1 cellular context compared by ENCODE assay signal in the genomic region with DNA sequence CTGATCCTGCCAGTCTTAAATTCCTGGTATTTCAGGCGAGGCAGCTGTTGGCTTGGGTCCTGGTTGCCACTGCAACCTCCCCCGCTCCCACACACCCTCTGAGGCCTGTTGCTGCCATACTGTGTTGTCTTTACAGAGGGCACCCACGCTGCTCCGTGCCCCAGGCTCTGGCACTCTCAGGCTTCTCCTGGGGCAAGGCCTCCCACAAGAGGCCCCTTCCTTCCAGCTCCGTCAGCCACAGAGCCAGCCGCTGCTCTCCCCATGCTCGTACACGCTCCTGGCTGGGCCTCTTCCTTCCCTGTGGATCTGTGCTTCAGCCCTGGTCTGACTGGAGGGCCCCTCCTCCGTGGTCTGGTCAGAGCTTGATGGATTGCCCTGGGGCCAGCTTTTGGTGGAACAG.
TF ChIP-seq lines count a peak whose summit lies in the region.

No MANE protein-coding gene starts in this region.

TF ChIP-seq in HepG2, 621 proteins besides CTCF, POLR2A, EP300 and RAD21 (continued from another document):
- TF ChIP-seq, protein P1, sequence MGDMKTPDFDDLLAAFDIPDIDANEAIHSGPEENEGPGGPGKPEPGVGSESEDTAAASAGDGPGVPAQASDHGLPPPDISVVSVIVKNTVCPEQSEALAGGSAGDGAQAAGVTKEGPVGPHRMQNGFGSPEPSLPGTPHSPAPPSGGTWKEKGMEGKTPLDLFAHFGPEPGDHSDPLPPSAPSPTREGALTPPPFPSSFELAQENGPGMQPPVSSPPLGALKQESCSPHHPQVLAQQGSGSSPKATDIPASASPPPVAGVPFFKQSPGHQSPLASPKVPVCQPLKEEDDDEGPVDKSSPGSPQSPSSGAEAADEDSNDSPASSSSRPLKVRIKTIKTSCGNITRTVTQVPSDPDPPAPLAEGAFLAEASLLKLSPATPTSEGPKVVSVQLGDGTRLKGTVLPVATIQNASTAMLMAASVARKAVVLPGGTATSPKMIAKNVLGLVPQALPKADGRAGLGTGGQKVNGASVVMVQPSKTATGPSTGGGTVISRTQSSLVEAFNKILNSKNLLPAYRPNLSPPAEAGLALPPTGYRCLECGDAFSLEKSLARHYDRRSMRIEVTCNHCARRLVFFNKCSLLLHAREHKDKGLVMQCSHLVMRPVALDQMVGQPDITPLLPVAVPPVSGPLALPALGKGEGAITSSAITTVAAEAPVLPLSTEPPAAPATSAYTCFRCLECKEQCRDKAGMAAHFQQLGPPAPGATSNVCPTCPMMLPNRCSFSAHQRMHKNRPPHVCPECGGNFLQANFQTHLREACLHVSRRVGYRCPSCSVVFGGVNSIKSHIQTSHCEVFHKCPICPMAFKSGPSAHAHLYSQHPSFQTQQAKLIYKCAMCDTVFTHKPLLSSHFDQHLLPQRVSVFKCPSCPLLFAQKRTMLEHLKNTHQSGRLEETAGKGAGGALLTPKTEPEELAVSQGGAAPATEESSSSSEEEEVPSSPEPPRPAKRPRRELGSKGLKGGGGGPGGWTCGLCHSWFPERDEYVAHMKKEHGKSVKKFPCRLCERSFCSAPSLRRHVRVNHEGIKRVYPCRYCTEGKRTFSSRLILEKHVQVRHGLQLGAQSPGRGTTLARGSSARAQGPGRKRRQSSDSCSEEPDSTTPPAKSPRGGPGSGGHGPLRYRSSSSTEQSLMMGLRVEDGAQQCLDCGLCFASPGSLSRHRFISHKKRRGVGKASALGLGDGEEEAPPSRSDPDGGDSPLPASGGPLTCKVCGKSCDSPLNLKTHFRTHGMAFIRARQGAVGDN (CRISPR knock-in tag; IDR thresholded peaks at IDR 0.05) = peak; percentile 91
- TF ChIP-seq SALL1 (CRISPR knock-in tag; IDR thresholded peaks at IDR 0.05) (peak; percentile 19; the same call in 1 of the 2 replicates), RORA (CRISPR knock-in tag; IDR thresholded peaks at IDR 0.05) (no peak), ZBTB38 (CRISPR knock-in tag; IDR thresholded peaks at IDR 0.05) (peak; percentile 98), HNRNPK (IDR thresholded peaks at IDR 0.05; ENCODE audit: low read depth, low read length, poor library complexity, severe bottlenecking) (no peak), GTF3A (CRISPR knock-in tag; conservative IDR thresholded peaks at IDR 0.05) (no peak), THAP7 (CRISPR knock-in tag; IDR thresholded peaks at IDR 0.05) (no peak), ADNP (CRISPR knock-in tag; IDR thresholded peaks at IDR 0.05) (no peak), NFATC3 (CRISPR knock-in tag; IDR thresholded peaks at IDR 0.05) (peak; percentile 76; the same call in 1 of the 2 replicates), ZFX (CRISPR knock-in tag; IDR thresholded peaks at IDR 0.05; ENCODE audit: low read depth) (0 out of 2 replicates have a peak, but pooled peaks have one; percentile 29), UBTF (CRISPR knock-in tag; IDR thresholded peaks at IDR 0.05) (peak; percentile 26; the same call in 1 of the 2 replicates), TBX2 (CRISPR knock-in tag; IDR thresholded peaks at IDR 0.05; ENCODE audit: borderline replicate concordance) (0 out of 2 replicates have a peak, but pooled peaks have one; percentile 15), ZNF83 (CRISPR knock-in tag; IDR thresholded peaks at IDR 0.05; ENCODE audit: borderline replicate concordance) (no peak), ZNF460 (CRISPR knock-in tag; IDR thresholded peaks at IDR 0.05; ENCODE audit: borderline replicate concordance) (no peak), ZNF775 (CRISPR knock-in tag; IDR thresholded peaks at IDR 0.05; ENCODE audit: borderline replicate concordance) (no peak), ZBTB33 (CRISPR knock-in tag; IDR thresholded peaks at IDR 0.05) (peak; percentile 81), DNMT3B (CRISPR knock-in tag; conservative IDR thresholded peaks at IDR 0.05) (0 out of 2 replicates have a peak, but pooled peaks have one; percentile 67), ZNF670 (CRISPR knock-in tag; IDR thresholded peaks at IDR 0.05; ENCODE audit: borderline replicate concordance) (no peak), HMG20B (CRISPR knock-in tag; conservative IDR thresholded peaks at IDR 0.05) (no peak), ZFY (CRISPR knock-in tag; IDR thresholded peaks at IDR 0.05) (peak; percentile 44; the same call in 1 of the 2 replicates), ZBTB4 (CRISPR knock-in tag; IDR thresholded peaks at IDR 0.05; ENCODE audit: borderline replicate concordance) (peak; percentile 82; the same call in 1 of the 2 replicates), CREM (IDR thresholded peaks at IDR 0.05) (no peak), CREM (CRISPR knock-in tag; IDR thresholded peaks at IDR 0.05) (no peak)
- TF ChIP-seq, protein P2, sequence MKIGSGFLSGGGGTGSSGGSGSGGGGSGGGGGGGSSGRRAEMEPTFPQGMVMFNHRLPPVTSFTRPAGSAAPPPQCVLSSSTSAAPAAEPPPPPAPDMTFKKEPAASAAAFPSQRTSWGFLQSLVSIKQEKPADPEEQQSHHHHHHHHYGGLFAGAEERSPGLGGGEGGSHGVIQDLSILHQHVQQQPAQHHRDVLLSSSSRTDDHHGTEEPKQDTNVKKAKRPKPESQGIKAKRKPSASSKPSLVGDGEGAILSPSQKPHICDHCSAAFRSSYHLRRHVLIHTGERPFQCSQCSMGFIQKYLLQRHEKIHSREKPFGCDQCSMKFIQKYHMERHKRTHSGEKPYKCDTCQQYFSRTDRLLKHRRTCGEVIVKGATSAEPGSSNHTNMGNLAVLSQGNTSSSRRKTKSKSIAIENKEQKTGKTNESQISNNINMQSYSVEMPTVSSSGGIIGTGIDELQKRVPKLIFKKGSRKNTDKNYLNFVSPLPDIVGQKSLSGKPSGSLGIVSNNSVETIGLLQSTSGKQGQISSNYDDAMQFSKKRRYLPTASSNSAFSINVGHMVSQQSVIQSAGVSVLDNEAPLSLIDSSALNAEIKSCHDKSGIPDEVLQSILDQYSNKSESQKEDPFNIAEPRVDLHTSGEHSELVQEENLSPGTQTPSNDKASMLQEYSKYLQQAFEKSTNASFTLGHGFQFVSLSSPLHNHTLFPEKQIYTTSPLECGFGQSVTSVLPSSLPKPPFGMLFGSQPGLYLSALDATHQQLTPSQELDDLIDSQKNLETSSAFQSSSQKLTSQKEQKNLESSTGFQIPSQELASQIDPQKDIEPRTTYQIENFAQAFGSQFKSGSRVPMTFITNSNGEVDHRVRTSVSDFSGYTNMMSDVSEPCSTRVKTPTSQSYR (CRISPR knock-in tag; IDR thresholded peaks at IDR 0.05; ENCODE audit: borderline replicate concordance) = 0 out of 2 replicates have a peak, but pooled peaks have one; percentile 8
- TF ChIP-seq, protein P3, sequence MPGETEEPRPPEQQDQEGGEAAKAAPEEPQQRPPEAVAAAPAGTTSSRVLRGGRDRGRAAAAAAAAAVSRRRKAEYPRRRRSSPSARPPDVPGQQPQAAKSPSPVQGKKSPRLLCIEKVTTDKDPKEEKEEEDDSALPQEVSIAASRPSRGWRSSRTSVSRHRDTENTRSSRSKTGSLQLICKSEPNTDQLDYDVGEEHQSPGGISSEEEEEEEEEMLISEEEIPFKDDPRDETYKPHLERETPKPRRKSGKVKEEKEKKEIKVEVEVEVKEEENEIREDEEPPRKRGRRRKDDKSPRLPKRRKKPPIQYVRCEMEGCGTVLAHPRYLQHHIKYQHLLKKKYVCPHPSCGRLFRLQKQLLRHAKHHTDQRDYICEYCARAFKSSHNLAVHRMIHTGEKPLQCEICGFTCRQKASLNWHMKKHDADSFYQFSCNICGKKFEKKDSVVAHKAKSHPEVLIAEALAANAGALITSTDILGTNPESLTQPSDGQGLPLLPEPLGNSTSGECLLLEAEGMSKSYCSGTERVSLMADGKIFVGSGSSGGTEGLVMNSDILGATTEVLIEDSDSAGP (CRISPR knock-in tag; IDR thresholded peaks at IDR 0.05; ENCODE audit: borderline replicate concordance) = peak; percentile 40; the same call in 1 of the 2 replicates
